Comparison of ENCODE assay signal across 9 cellular contexts in the genomic region with DNA sequence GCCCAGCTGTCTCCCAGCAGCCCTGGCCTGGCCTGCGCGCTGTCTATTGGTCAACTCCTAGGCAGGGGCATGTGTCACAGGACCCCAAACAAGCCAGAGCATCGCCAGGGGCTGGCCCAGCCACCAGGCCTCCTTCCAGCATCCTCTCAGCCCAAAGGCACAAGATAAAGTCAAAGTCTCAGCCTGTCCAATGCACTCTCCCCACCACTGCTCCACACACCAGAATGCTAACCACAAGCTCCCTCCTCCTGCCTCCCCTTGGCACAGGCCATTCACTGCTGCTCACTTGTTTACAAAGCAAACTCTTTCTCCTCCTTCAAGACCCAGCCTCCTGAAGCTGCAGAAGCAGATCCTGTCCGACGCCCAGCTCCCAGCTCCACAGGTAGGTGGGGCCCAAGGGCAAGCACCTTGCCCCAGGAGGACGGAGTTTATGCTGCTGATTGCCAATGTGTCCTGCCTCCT.
DNase-seq lines count a peak whose midpoint lies in the region; ATAC-seq, FAIRE-seq and TF ChIP-seq lines count a peak whose summit lies in the region.
"Had no signal": no experiment of that assay in that cellular context is flagged by ENCODE, and none has a peak within 500 bp of the region (broad histone marks: within the 10 kb centered on the region; RNA-seq: fewer than 3 reads in every experiment).

No MANE protein-coding gene starts in this region.

- no peaks in the 10 kb centered on the region for H3K36me3 ChIP-seq in left ventricle myocardium inferior
- no peaks in the 10 kb centered on the region for H3K36me3 ChIP-seq in keratinocyte (ENCODE audit: control insufficient read depth in 2 of 2, extremely low read depth in 1 of 2, insufficient read depth in 2 of 2, low read length in 2 of 2)

- no peak overlapping the region for H2AFZ ChIP-seq in keratinocyte (ENCODE audit: control insufficient read depth, low read length)

- DNase-seq in Right ventricle myocardium superior = peak; percentile 48
- DNase-seq in left ventricle myocardium inferior = no peak
- DNase-seq in astrocyte of the spinal cord (ENCODE audit: low read depth, low spot score) = peak; percentile 66
- DNase-seq in keratinocyte (ENCODE audit: low read depth, low spot score) = no peak
- no peak for DNase-seq in SHP77 (lab: John Stamatoyannopoulos, UW)
- no peak for DNase-seq in NCI-H2081 (lab: John Stamatoyannopoulos, UW)
- DNase-seq in C1 segment of cervical spinal cord (lab: John Stamatoyannopoulos, UW) = no peak
- DNase-seq in GM10248 (ENCODE audit: extremely low spot score) = no peak
- DNase-seq: stimulated activated CD4-positive, alpha-beta T cell treated with anti-CD3 and anti-CD28 coated beads, Interleukin-2, amount 100 ng/mL, for 24 hours had no signal

- no peak for ATAC-seq in Right ventricle myocardium superior (ENCODE audit: poor library complexity)

- H3K4me2 ChIP-seq in keratinocyte (ENCODE audit: control insufficient read depth, extremely low read depth, insufficient read depth, low read depth, low read length) = no peak overlapping the region

- H3K27me3 ChIP-seq in left ventricle myocardium inferior (ENCODE audit: low read depth) (peaks cover 59% of the 10 kb centered on the region), keratinocyte (ENCODE audit: control insufficient read depth, extremely low read depth, insufficient read depth, low read length) (peaks cover 6% of the 10 kb centered on the region)

- POLR2A ChIA-PET in GM10248 (lab: Yijun Ruan, JAX) = no interaction called here

- H4K20me1 ChIP-seq in keratinocyte (ENCODE audit: control insufficient read depth, extremely low read depth, insufficient read depth, low read length) = no peaks in the 10 kb centered on the region

- H3K27ac ChIP-seq in left ventricle myocardium inferior (replicated peaks) (no peak overlapping the region), keratinocyte (ENCODE audit: control insufficient read depth, insufficient read depth, low read length) (no peak overlapping the region)

- H3K79me2 ChIP-seq in keratinocyte (ENCODE audit: control insufficient read depth, insufficient read depth, low read length) = no peaks in the 10 kb centered on the region

- in situ Hi-C loops in astrocyte of the spinal cord (cut with HindIII; ENCODE audit: low sequenced_read_pairs) = no loop called here

- no peak for TF ChIP-seq CTCF in left ventricle myocardium inferior (IDR thresholded peaks at IDR 0.05; ENCODE audit: borderline replicate concordance)
- peak; percentile 26 for TF ChIP-seq CTCF in astrocyte of the spinal cord (IDR thresholded peaks at IDR 0.05; ENCODE audit: low read depth, low read length)
- TF ChIP-seq CTCF in keratinocyte (optimal IDR thresholded peaks at IDR 0.05 in 1 of 3, IDR thresholded peaks at IDR 0.05 in 1 of 3, conservative IDR thresholded peaks at IDR 0.05 in 1 of 3; ENCODE audit: extremely low read depth in 1 of 3, insufficient read depth in 2 of 3, low read length in 3 of 3) = peak; percentile 27 to 55 (median 51)
- TF ChIP-seq CTCF in GM10248 (IDR thresholded peaks at IDR 0.05; ENCODE audit: control extremely low read depth, extremely low read depth, low read depth, missing control alignments) = no peak

- no peaks in the 10 kb centered on the region for H3K4me1 ChIP-seq in left ventricle myocardium inferior
- H3K4me1 ChIP-seq in keratinocyte (ENCODE audit: control insufficient read depth, extremely low read depth, insufficient read depth, low read length) = no peaks in the 10 kb centered on the region

- no peaks in the 10 kb centered on the region for H3K9me1 ChIP-seq in keratinocyte (ENCODE audit: control insufficient read depth, extremely low read depth, insufficient read depth, low read length)

- FAIRE-seq in keratinocyte (lab: Jason Lieb, UNC) = no peak

- H3K9me3 ChIP-seq in left ventricle myocardium inferior (replicated peaks) (no peaks in the 10 kb centered on the region), keratinocyte (ENCODE audit: control insufficient read depth, low read depth, low read length) (no peaks in the 10 kb centered on the region)

- CTCF ChIA-PET in GM10248 (lab: Yijun Ruan, JAX) = interaction anchor here (1.6 kb wide), 1 partner anchor 23 kb away, joined by 4 read pairs; no protein-coding TSS in a partner anchor

- no peak overlapping the region for H3K9ac ChIP-seq in keratinocyte (ENCODE audit: control insufficient read depth, extremely low read depth, insufficient read depth, low read length)

- H3K4me3 ChIP-seq in left ventricle myocardium inferior (no peak overlapping the region), astrocyte of the spinal cord (ENCODE audit: low read depth, low read length) (no peak overlapping the region), keratinocyte (ENCODE audit: control insufficient read depth in 2 of 3, extremely low read depth in 1 of 3, insufficient read depth in 2 of 3, low read depth in 1 of 3, low read length in 3 of 3) (no peak overlapping the region)

- intact Hi-C loops in Right ventricle myocardium superior (cut with DNase I) = no loop called here
- intact Hi-C loops in left ventricle myocardium inferior (cut with micrococcal nuclease) = no loop called here

- dilution Hi-C loops in keratinocyte (cut with MboI; ENCODE audit: extremely low pct_ligation_motif_present, low sequenced_read_pairs) = no loop called here

Comparison
In these comparisons a context has a peak if more than half of its experiments do, and no peak if none do; other contexts are left out.
1. DNase-seq: peak in Right ventricle myocardium superior (single experiment) and astrocyte of the spinal cord (single experiment); none in left ventricle myocardium inferior (single experiment), keratinocyte (single experiment), SHP77 (0 of 2), NCI-H2081 (0 of 2), C1 segment of cervical spinal cord (0 of 14) and GM10248 (single experiment).
2. CTCF ChIP-seq: peak in astrocyte of the spinal cord (single experiment) and keratinocyte (3 of 3); none in left ventricle myocardium inferior (single experiment) and GM10248 (single experiment).